ENCODE assay signal across 9 cellular contexts in the genomic region with DNA sequence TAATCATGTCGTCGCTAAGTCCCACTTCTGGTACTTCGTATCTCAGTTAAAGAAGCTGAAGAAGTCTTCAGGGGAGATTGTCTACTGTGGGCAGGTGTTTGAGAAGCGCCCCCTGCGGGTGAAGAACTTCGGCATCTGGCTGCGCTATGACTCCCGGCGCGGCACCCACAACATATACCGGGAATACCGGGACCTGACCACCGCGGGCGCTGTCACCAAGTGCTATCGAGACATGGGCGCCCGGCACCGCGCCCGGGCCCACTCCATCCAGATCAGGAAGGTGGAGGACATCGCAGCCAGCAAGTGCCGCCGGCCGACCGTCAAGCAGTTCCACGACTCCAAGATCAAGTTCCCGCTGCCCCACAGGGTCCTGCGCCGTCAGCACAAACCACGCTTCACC. TPM values are rescaled to one million over a fixed set of nuclear protein-coding genes. Genes with fewer than 3 reads are reported as not detected.
DNase-seq lines count a peak whose midpoint lies in the region; ATAC-seq, FAIRE-seq and TF ChIP-seq lines count a peak whose summit lies in the region.
"Had no signal": no experiment of that assay in that cellular context is flagged by ENCODE, and none has a peak within 500 bp of the region (broad histone marks: within the 10 kb centered on the region; RNA-seq: fewer than 3 reads in every experiment).

No MANE protein-coding gene starts in this region.

- H4K20me1 ChIP-seq in H1 (replicated peaks in 1 of 2; ENCODE audit: control insufficient read depth in 1 of 2, insufficient read depth in 2 of 2, low read length in 2 of 2) = no peaks in the 10 kb centered on the region

- ATAC-seq in pancreas = peak in 3 of 4 donors; percentile 27 to 47 (median 36)
- no peak for ATAC-seq in GM21717 (IDR thresholded peaks at IDR 0.05; ENCODE audit: unreplicated experiment)
- ATAC-seq in GM18873 (IDR thresholded peaks at IDR 0.05; ENCODE audit: low FRiP score, unreplicated experiment) = no peak

- H3K27me3 ChIP-seq in HUES6 (ENCODE audit: control insufficient read depth, insufficient read depth, low read length) (peaks cover 41% of the 10 kb centered on the region), H1 (replicated peaks in 1 of 4; ENCODE audit: control insufficient read depth in 3 of 4, extremely low read depth in 1 of 4, insufficient read depth in 3 of 4, low read length in 3 of 4) (no peaks in the 10 kb centered on the region), pancreas (peaks cover 0 to 41% (median 3%) of the 10 kb centered on the region in 4 donors)

- H3K4me2 ChIP-seq in H1 (ENCODE audit: insufficient read depth in 1 of 2, low read depth in 2 of 2, low read length in 2 of 2) = peak overlapping the region; percentile 3 to 46; a peak in 2 of 4 replicates

- no peak for TF ChIP-seq EP300 in H1 (IDR thresholded peaks at IDR 0.05; ENCODE audit: borderline replicate concordance in 1 of 2, low read depth in 2 of 2, low read length in 2 of 2)

- no peak overlapping the region for H2BK120ac ChIP-seq in H1 (replicated peaks; ENCODE audit: low read depth, low read length)

- H3K23me2 ChIP-seq in H1 (ENCODE audit: low read depth, low read length) = no peaks in the 10 kb centered on the region

- H3K9me3 ChIP-seq in HUES6 (ENCODE audit: control insufficient read depth, insufficient read depth, low read depth, low read length) = peaks cover 14% of the 10 kb centered on the region; the same call in 1 of the 2 replicates
- no peaks in the 10 kb centered on the region for H3K9me3 ChIP-seq in H1 (ENCODE audit: insufficient read depth in 2 of 2, low read depth in 1 of 2, low read length in 1 of 2)
- H3K9me3 ChIP-seq in pancreas = no peaks in the 10 kb centered on the region

- FAIRE-seq in H1 (lab: Jason Lieb, UNC) (no peak), pancreas (lab: Jason Lieb, UNC) (no peak)

- H4K5ac ChIP-seq in H1 (ENCODE audit: insufficient read length, low read depth, low read length) = no peak overlapping the region

- POLR2A ChIA-PET in H1 (lab: Charles Lee; ENCODE audit: partially characterized antibody) = no interaction called here

- no peak overlapping the region for H2AK5ac ChIP-seq in H1 (ENCODE audit: low read depth, low read length)

- no peaks in the 10 kb centered on the region for H3K79me2 ChIP-seq in H1 (ENCODE audit: control insufficient read depth in 1 of 2, insufficient read depth in 2 of 2, low read length in 2 of 2)

- peak overlapping the region; percentile 28 for H3K4me3 ChIP-seq in HUES6 (ENCODE audit: low read depth, low read length)
- H3K4me3 ChIP-seq in H1 (ENCODE audit: extremely low read depth in 1 of 4, insufficient read depth in 2 of 4, low read depth in 3 of 4, low read length in 4 of 4) = peak overlapping the region in 1 of 4 experiments; percentile 40; a peak in 3 of 8 replicates
- no peak overlapping the region for H3K4me3 ChIP-seq in pancreas

- H3K79me1 ChIP-seq in H1 (ENCODE audit: low read depth, low read length) = no peaks in the 10 kb centered on the region

- H2AFZ ChIP-seq in H1 (ENCODE audit: low read length) = no peak overlapping the region

- no peak overlapping the region for H3K18ac ChIP-seq in H1 (ENCODE audit: extremely low read depth, low read length)

- no peak overlapping the region for H2BK20ac ChIP-seq in H1 (ENCODE audit: low read length)

- peak; percentile 58 to 60 for DNase-seq in activated CD4-positive, alpha-beta T cell treated with anti-CD3 and anti-CD28 coated beads, Interleukin-2, amount 50 U/mL, for 4 hours
- DNase-seq in H1 (ENCODE audit: low read depth in 1 of 2, low spot score in 2 of 2) = peak in 1 of 2 experiments; percentile 76
- peak; percentile 17 to 76 (median 54) for DNase-seq in pancreas
- no peak for DNase-seq in putamen (ENCODE audit: low spot score)
- no peak for DNase-seq in ureter (ENCODE audit: low spot score)

- no peak overlapping the region for H3K14ac ChIP-seq in H1 (ENCODE audit: insufficient read length)

- TF ChIP-seq POLR2A in H1 (IDR thresholded peaks at IDR 0.05; ENCODE audit: control extremely low read depth in 1 of 2, low read depth in 2 of 2, low read length in 2 of 2) = no peak

- no peak overlapping the region for H4K8ac ChIP-seq in H1 (ENCODE audit: extremely low read depth, insufficient read depth, low read length)

- no peak overlapping the region for H4K91ac ChIP-seq in H1 (replicated peaks; ENCODE audit: insufficient read length, low read length)

- H3K27ac ChIP-seq in HUES6 (ENCODE audit: low read depth, low read length) (no peak overlapping the region), H1 (ENCODE audit: low read depth, low read length) (no peak overlapping the region), pancreas (no peak overlapping the region)
- H3K27ac ChIP-seq: VCaP had no signal

- H2BK5ac ChIP-seq in H1 (ENCODE audit: low read depth, low read length) = no peak overlapping the region

- H3K36me3 ChIP-seq in HUES6 (ENCODE audit: control insufficient read depth, insufficient read depth, low read length) (no peaks in the 10 kb centered on the region), H1 (ENCODE audit: control insufficient read depth in 2 of 4, insufficient read depth in 4 of 4, low read length in 3 of 4) (no peaks in the 10 kb centered on the region), pancreas (no peaks in the 10 kb centered on the region)

- TF ChIP-seq RAD21 in H1 (IDR thresholded peaks at IDR 0.05 in 1 of 2, conservative IDR thresholded peaks at IDR 0.05 in 1 of 2; ENCODE audit: low read depth in 2 of 2, low read length in 2 of 2) = peak in 1 of 2 experiments; percentile 43; a peak in 3 of 4 replicates

- H3K9ac ChIP-seq in HUES6 (ENCODE audit: low read length) = no peak overlapping the region
- no peak overlapping the region for H3K9ac ChIP-seq in H1 (replicated peaks in 1 of 4; ENCODE audit: extremely low read depth in 1 of 4, low read depth in 3 of 4, low read length in 3 of 4)

- 3% methylated on average over 22 of the region's 31 CpGs; no CpG with 5 or more reads in 1 of the 2 experiments for WGBS in H1 (ENCODE audit: extremely low coverage in 1 of 2, insufficient coverage in 1 of 2, insufficient read length in 1 of 2, insufficient replicate concordance in 2 of 2, low coverage in 1 of 2, low lambda C conversion rate in 2 of 2, missing lambda C conversion rate in 1 of 2), 2 experiments
- 9 to 25% methylated on average over 31 of the region's 31 CpGs for WGBS in pancreas, 2 donors

- H3K4me1 ChIP-seq in HUES6 (ENCODE audit: control insufficient read depth, insufficient read depth, low read length) (no peaks in the 10 kb centered on the region), H1 (replicated peaks in 1 of 4; ENCODE audit: control insufficient read depth in 3 of 4, insufficient read depth in 4 of 4, low read length in 3 of 4) (no peaks in the 10 kb centered on the region), pancreas (no peaks in the 10 kb centered on the region)

- no peak overlapping the region for H2BK12ac ChIP-seq in H1 (ENCODE audit: low read depth, low read length)

- no peak overlapping the region for H3K4ac ChIP-seq in H1 (replicated peaks; ENCODE audit: insufficient read length, low read depth, low read length)

- TF ChIP-seq CTCF in H1 (IDR thresholded peaks at IDR 0.05; ENCODE audit: control extremely low read depth in 1 of 3, insufficient read depth in 1 of 3, low read depth in 1 of 3, low read length in 3 of 3) (peak in 2 of 3 experiments; percentile 54 to 73; a peak in 3 of 4 replicates), pancreas (IDR thresholded peaks at IDR 0.05) (peak in 2 of 4 donors; percentile 20 to 21)

- no peak overlapping the region for H3K56ac ChIP-seq in H1 (replicated peaks; ENCODE audit: insufficient read length, low read depth, low read length)

- intact Hi-C loops in pancreas (cut with DNase I) = no loop called here

- CTCF ChIA-PET in H1 (lab: Charles Lee; ENCODE audit: partially characterized antibody) = interaction anchor here (0.6 to 28.7 kb wide), 15 partner anchors 17 to 194 kb away, joined by 3 to 408 read pairs (median 4); partner anchors contain the start of gene DUSP9

- H2BK15ac ChIP-seq in H1 (ENCODE audit: low read length) = no peak overlapping the region

- H3K23ac ChIP-seq in H1 (ENCODE audit: insufficient read length) = no peak overlapping the region

RNA-seq across cellular contexts. Expression of gene PNCK, which starts 11.3 kb away (rescaled TPM):
- total RNA-seq in H1 (2021; fragmentation: NEBNext Ultra II Directional; extraction: Animal tissue kit (Norgen Biotek cat#: 25700)) = 4.3 and 6.2 TPM in 2 replicates
- polyA plus RNA-seq in H1 (2011; rRNA removed) (6.3 and 13.9 TPM in 2 replicates), pancreas (under 1 TPM; 0.28 to 0.99 TPM)
- 12.3 TPM for polyA plus RNA-seq in H1 (2011; cell fraction: cytosol; rRNA removed)
- polyA plus RNA-seq in H1 (2011; cell fraction: nucleus; rRNA removed) = 54.8 TPM
- polyA plus RNA-seq in H1 (2012, experiment 1 of 2) = 3.0 to 5.7 TPM (median 5.2 TPM) in 4 replicates
- polyA plus RNA-seq in H1 (2012, experiment 2 of 2) = 3.0 TPM
- 2.3 TPM for polyA plus RNA-seq in H1 (2013, experiment 1 of 2)
- 1.7 TPM for polyA plus RNA-seq in H1 (2013, experiment 2 of 2)
- polyA minus RNA-seq in H1 (2011; rRNA and poly(A)+ RNA removed) = 4.0 and 5.4 TPM in 2 replicates
- 9.1 TPM for polyA minus RNA-seq in H1 (2011; cell fraction: cytosol; rRNA and poly(A)+ RNA removed)
- 10.0 TPM for polyA minus RNA-seq in H1 (2011; cell fraction: nucleus; rRNA and poly(A)+ RNA removed)
- total RNA-seq in pancreas (under 1 TPM in 3 of 6 donors, not detected in 3; 0.35 to 0.67 (median 0.49) TPM), ureter (12.3 TPM)

RNA-seq across cellular contexts. Expression of gene DUSP9, which starts 15.3 kb away (rescaled TPM):
- total RNA-seq in H1 (2021; fragmentation: NEBNext Ultra II Directional; extraction: Animal tissue kit (Norgen Biotek cat#: 25700)) = 0.63 and 1.1 TPM in 2 replicates
- polyA plus RNA-seq in H1 (2011; rRNA removed) (0.80 and 1.2 TPM in 2 replicates), pancreas (under 1 TPM in 1 of 2 donors, not detected in 1; 0.07 TPM)
- 0.98 TPM for polyA plus RNA-seq in H1 (2011; cell fraction: cytosol; rRNA removed)
- polyA plus RNA-seq in H1 (2011; cell fraction: nucleus; rRNA removed) = 1.5 TPM
- polyA plus RNA-seq in H1 (2012, experiment 1 of 2) = 0.35 to 0.94 TPM (median 0.85 TPM) in 4 replicates
- polyA plus RNA-seq in H1 (2012, experiment 2 of 2) = 0.56 TPM
- polyA plus RNA-seq in H1 (2013, experiment 1 of 2) = 1.1 TPM
- 1.1 TPM for polyA plus RNA-seq in H1 (2013, experiment 2 of 2)
- 0.69 and 0.73 TPM in 2 replicates for polyA minus RNA-seq in H1 (2011; rRNA and poly(A)+ RNA removed)
- polyA minus RNA-seq in H1 (2011; cell fraction: cytosol; rRNA and poly(A)+ RNA removed) = 0.95 TPM
- 0.80 TPM for polyA minus RNA-seq in H1 (2011; cell fraction: nucleus; rRNA and poly(A)+ RNA removed)
- total RNA-seq in pancreas (under 1 TPM in 3 of 6 donors, not detected in 3; 0.09 to 0.28 (median 0.14) TPM), ureter (2.7 TPM)

RNA-seq across cellular contexts. Expression of gene SLC6A8, which starts 25.5 kb away (rescaled TPM):
- total RNA-seq in H1 (2021; fragmentation: NEBNext Ultra II Directional; extraction: Animal tissue kit (Norgen Biotek cat#: 25700)) = 94.7 and 98.5 TPM in 2 replicates
- polyA plus RNA-seq in H1 (2011; rRNA removed) (87.7 and 132 TPM in 2 replicates), pancreas (10 to 100 TPM; 12.3 to 14.4 TPM)
- polyA plus RNA-seq in H1 (2011; cell fraction: cytosol; rRNA removed) = 71.7 TPM
- polyA plus RNA-seq in H1 (2011; cell fraction: nucleus; rRNA removed) = 267 TPM
- 96.7 to 155 TPM (median 133 TPM) in 4 replicates for polyA plus RNA-seq in H1 (2012, experiment 1 of 2)
- 109 TPM for polyA plus RNA-seq in H1 (2012, experiment 2 of 2)
- 57.5 TPM for polyA plus RNA-seq in H1 (2013, experiment 1 of 2)
- 58.8 TPM for polyA plus RNA-seq in H1 (2013, experiment 2 of 2)
- polyA minus RNA-seq in H1 (2011; rRNA and poly(A)+ RNA removed) = 66.1 and 98.8 TPM in 2 replicates
- polyA minus RNA-seq in H1 (2011; cell fraction: cytosol; rRNA and poly(A)+ RNA removed) = 84.7 TPM
- polyA minus RNA-seq in H1 (2011; cell fraction: nucleus; rRNA and poly(A)+ RNA removed) = 67.3 TPM
- total RNA-seq in pancreas (10 to 100 TPM in 4 of 6 donors, 1 to 10 TPM in 2; 8.4 to 15.8 (median 11.1) TPM), ureter (70.3 TPM)

Comparison
In these comparisons a context has a peak if more than half of its experiments do, and no peak if none do; other contexts are left out.
1. DNase-seq: peak in activated CD4-positive, alpha-beta T cell treated with anti-CD3 and anti-CD28 coated beads, Interleukin-2, amount 50 U/mL, for 4 hours (2 of 2) and pancreas (6 of 6); none in putamen (single experiment) and ureter (single experiment).
2. ATAC-seq: peak in pancreas (3 of 4); none in GM21717 (single experiment) and GM18873 (single experiment).